8 cellular contexts compared by ENCODE assay signal in genomic region chr15:90957105-90957790, GRCh38. TPM values are rescaled to one million over a fixed set of nuclear protein-coding genes. Genes with fewer than 3 reads are reported as not detected.
A peak's percentile ranks its signal among the peaks of the same experiment; 100 is the strongest.
DNase-seq lines count a peak whose midpoint lies in the region; ATAC-seq lines count a peak whose summit lies in the region.

No MANE protein-coding gene starts in this region.

- H3K4me2 ChIP-seq in GM23248 (ENCODE audit: unreplicated experiment), result peak overlapping the region; percentile 98

- H3K36me3 ChIP-seq in GM23248 (ENCODE audit: low read depth) (no peaks in the 10 kb centered on the region), rectal smooth muscle tissue (ENCODE audit: control insufficient read depth, insufficient read depth, low read length) (peaks cover 8% of the 10 kb centered on the region)

- peaks cover 12% of the 10 kb centered on the region; the same call in 1 of the 2 replicates for H3K4me1 ChIP-seq in GM23248 (ENCODE audit: insufficient read depth)
- H3K4me1 ChIP-seq in rectal smooth muscle tissue (ENCODE audit: control insufficient read depth, insufficient read depth, low read length), result peaks cover 8% of the 10 kb centered on the region

- in situ Hi-C loops in GM23248 (cut with MboI), result no loop called here

- H2AFZ ChIP-seq in GM23248, result peak overlapping the region; percentile 77

- H3K9me3 Mint-ChIP-seq in activated T-helper 2 cell treated with anti-CD3 and anti-CD28 coated beads, Interferon-gamma antibody, Interleukin-2, Interleukin-4, amounts not matched to agents 10 μg/mL and 5 μg/mL and 100 μg/mL, durations not matched to agents 14 hours and 24 hours and 36 hours, result no peaks in the 10 kb centered on the region

- H3K27ac ChIP-seq in GM23248 (0 out of 2 replicates have a peak overlapping the region, but pooled peaks have one; percentile 37), rectal smooth muscle tissue (ENCODE audit: low read depth, low read length) (peak overlapping the region; percentile 53)

- 4 to 6% methylated on average over 45 to 50 of the region's 58 CpGs for WGBS in GM23248 (ENCODE audit: low coverage in 1 of 2, low lambda C conversion rate in 2 of 2, missing lambda C conversion rate in 2 of 2), 2 experiments

- DNase-seq in GM23248, result peak; percentile 79
- no peak for DNase-seq in activated T-helper 2 cell treated with anti-CD3 and anti-CD28 coated beads, Interferon-gamma antibody, Interleukin-2, Interleukin-4, amounts not matched to agents 10 μg/mL and 5 μg/mL and 100 μg/mL, durations not matched to agents 14 hours and 24 hours and 36 hours (ENCODE audit: low spot score)
- DNase-seq in left ventricle myocardium superior, result peak; percentile 57
- DNase-seq in NCI-H2171 (lab: John Stamatoyannopoulos, UW), result no peak
- DNase-seq in NCI-H2107 treated with DMSO at 0.1 percent for 48 hours (lab: John Stamatoyannopoulos, UW; ENCODE audit: unreplicated experiment), result no peak
- DNase-seq in NCI-H510A (lab: John Stamatoyannopoulos, UW), result no peak

- H3K27me3 ChIP-seq in GM23248 (replicated peaks; ENCODE audit: insufficient read depth) (no peaks in the 10 kb centered on the region), rectal smooth muscle tissue (ENCODE audit: control insufficient read depth, insufficient read depth, low read length) (no peaks in the 10 kb centered on the region)

- no peaks in the 10 kb centered on the region for H3F3A ChIP-seq in GM23248 (ENCODE audit: insufficient read depth)

- H3K9ac ChIP-seq in GM23248, result peak overlapping the region; percentile 75
- no peak overlapping the region for H3K9ac ChIP-seq in rectal smooth muscle tissue (ENCODE audit: low read length)

- peak overlapping the region; percentile 71 for H3K4me3 ChIP-seq in GM23248
- peak overlapping the region; percentile 77 for H3K4me3 ChIP-seq in rectal smooth muscle tissue (ENCODE audit: low read length)

- intact Hi-C loops in activated T-helper 2 cell treated with anti-CD3 and anti-CD28 coated beads, Interferon-gamma antibody, Interleukin-2, Interleukin-4, amounts not matched to agents 10 μg/mL and 5 μg/mL and 100 μg/mL, durations not matched to agents 14 hours and 24 hours and 36 hours (cut with micrococcal nuclease), result loop anchor here (5.0 kb wide), 2 partner anchors 35 to 75 kb away; partner anchors contain the start of gene PRC1
- intact Hi-C loops in left ventricle myocardium superior (cut with micrococcal nuclease), result no loop called here

- no peaks in the 10 kb centered on the region for H3K79me2 ChIP-seq in GM23248 (ENCODE audit: insufficient read depth)

- ATAC-seq in left ventricle myocardium superior, result peak; percentile 18
- ATAC-seq in HG03025 (IDR thresholded peaks at IDR 0.05; ENCODE audit: low FRiP score, unreplicated experiment), result no peak

- H3K27me3 Mint-ChIP-seq in activated T-helper 2 cell treated with anti-CD3 and anti-CD28 coated beads, Interferon-gamma antibody, Interleukin-2, Interleukin-4, amounts not matched to agents 10 μg/mL and 5 μg/mL and 100 μg/mL, durations not matched to agents 14 hours and 24 hours and 36 hours (ENCODE audit: low read depth), result no peaks in the 10 kb centered on the region

- peaks cover 53% of the 10 kb centered on the region for H3K36me3 Mint-ChIP-seq in activated T-helper 2 cell treated with anti-CD3 and anti-CD28 coated beads, Interferon-gamma antibody, Interleukin-2, Interleukin-4, amounts not matched to agents 10 μg/mL and 5 μg/mL and 100 μg/mL, durations not matched to agents 14 hours and 24 hours and 36 hours (ENCODE audit: low read depth)

- H3K9me2 ChIP-seq in GM23248 (ENCODE audit: insufficient read depth), result no peaks in the 10 kb centered on the region

- no peaks in the 10 kb centered on the region for H3K9me3 ChIP-seq in GM23248 (ENCODE audit: low read depth)

- H3K4me3 Mint-ChIP-seq in activated T-helper 2 cell treated with anti-CD3 and anti-CD28 coated beads, Interferon-gamma antibody, Interleukin-2, Interleukin-4, amounts not matched to agents 10 μg/mL and 5 μg/mL and 100 μg/mL, durations not matched to agents 14 hours and 24 hours and 36 hours (ENCODE audit: low read depth), result peak overlapping the region; percentile 71

- H3K4me1 Mint-ChIP-seq in activated T-helper 2 cell treated with anti-CD3 and anti-CD28 coated beads, Interferon-gamma antibody, Interleukin-2, Interleukin-4, amounts not matched to agents 10 μg/mL and 5 μg/mL and 100 μg/mL, durations not matched to agents 14 hours and 24 hours and 36 hours (ENCODE audit: low read depth), result peaks cover 18% of the 10 kb centered on the region

- peak overlapping the region; percentile 34 for H3K27ac Mint-ChIP-seq in activated T-helper 2 cell treated with anti-CD3 and anti-CD28 coated beads, Interferon-gamma antibody, Interleukin-2, Interleukin-4, amounts not matched to agents 10 μg/mL and 5 μg/mL and 100 μg/mL, durations not matched to agents 14 hours and 24 hours and 36 hours

- H4K20me1 ChIP-seq in GM23248 (ENCODE audit: insufficient read depth), result no peaks in the 10 kb centered on the region

RNA-seq across cellular contexts. Expression of gene RCCD1, which starts 2.6 kb away (rescaled TPM):
- 13.0 and 19.0 TPM in 2 replicates for total RNA-seq in GM23248 (2014; rRNA removed; shearing (Covaris generic))
- polyA plus RNA-seq in GM23248 (2016; fragmentation: Nextera tagmentation; extraction: Ambion mirVana), result 9.8 and 10.2 TPM in 2 replicates
- 30.1 and 31.0 TPM in 2 replicates for total RNA-seq in activated T-helper 2 cell treated with anti-CD3 and anti-CD28 coated beads, Interferon-gamma antibody, Interleukin-2, Interleukin-4, amounts not matched to agents 10 μg/mL and 5 μg/mL and 100 μg/mL, durations not matched to agents 14 hours and 24 hours and 36 hours
- 11.5 TPM for total RNA-seq in left ventricle myocardium superior

RNA-seq across cellular contexts. Expression of gene UNC45A, which starts 22.2 kb away (rescaled TPM):
- 58.8 and 75.8 TPM in 2 replicates for total RNA-seq in GM23248 (2014; rRNA removed; shearing (Covaris generic))
- polyA plus RNA-seq in GM23248 (2016; fragmentation: Nextera tagmentation; extraction: Ambion mirVana), result 58.6 and 59.7 TPM in 2 replicates
- total RNA-seq in activated T-helper 2 cell treated with anti-CD3 and anti-CD28 coated beads, Interferon-gamma antibody, Interleukin-2, Interleukin-4, amounts not matched to agents 10 μg/mL and 5 μg/mL and 100 μg/mL, durations not matched to agents 14 hours and 24 hours and 36 hours, result 74.1 and 75.7 TPM in 2 replicates
- 24.4 TPM for total RNA-seq in left ventricle myocardium superior

RNA-seq across cellular contexts. Expression of gene HDDC3, which starts 24.9 kb away (rescaled TPM):
- 9.7 and 17.3 TPM in 2 replicates for total RNA-seq in GM23248 (2014; rRNA removed; shearing (Covaris generic))
- polyA plus RNA-seq in GM23248 (2016; fragmentation: Nextera tagmentation; extraction: Ambion mirVana), result 11.1 and 13.5 TPM in 2 replicates
- 38.6 and 43.0 TPM in 2 replicates for total RNA-seq in activated T-helper 2 cell treated with anti-CD3 and anti-CD28 coated beads, Interferon-gamma antibody, Interleukin-2, Interleukin-4, amounts not matched to agents 10 μg/mL and 5 μg/mL and 100 μg/mL, durations not matched to agents 14 hours and 24 hours and 36 hours
- 15.0 TPM for total RNA-seq in left ventricle myocardium superior

RNA-seq across cellular contexts. Expression of gene PRC1, which starts 37.1 kb away (rescaled TPM):
- 74.5 and 93.5 TPM in 2 replicates for total RNA-seq in GM23248 (2014; rRNA removed; shearing (Covaris generic))
- polyA plus RNA-seq in GM23248 (2016; fragmentation: Nextera tagmentation; extraction: Ambion mirVana), result 64.1 and 68.0 TPM in 2 replicates
- 91.8 and 95.2 TPM in 2 replicates for total RNA-seq in activated T-helper 2 cell treated with anti-CD3 and anti-CD28 coated beads, Interferon-gamma antibody, Interleukin-2, Interleukin-4, amounts not matched to agents 10 μg/mL and 5 μg/mL and 100 μg/mL, durations not matched to agents 14 hours and 24 hours and 36 hours
- total RNA-seq in left ventricle myocardium superior, result 3.3 TPM

RNA-seq across cellular contexts. Expression of gene MAN2A2, which starts 54.1 kb away (rescaled TPM):
- total RNA-seq in GM23248 (2014; rRNA removed; shearing (Covaris generic)), result 5.9 and 7.7 TPM in 2 replicates
- 4.3 and 5.1 TPM in 2 replicates for polyA plus RNA-seq in GM23248 (2016; fragmentation: Nextera tagmentation; extraction: Ambion mirVana)
- total RNA-seq in activated T-helper 2 cell treated with anti-CD3 and anti-CD28 coated beads, Interferon-gamma antibody, Interleukin-2, Interleukin-4, amounts not matched to agents 10 μg/mL and 5 μg/mL and 100 μg/mL, durations not matched to agents 14 hours and 24 hours and 36 hours, result 200 and 201 TPM in 2 replicates
- total RNA-seq in left ventricle myocardium superior, result 146 TPM

Comparison
In these comparisons a context has a peak if more than half of its experiments do, and no peak if none do; other contexts are left out.
1. DNase-seq: peak in GM23248 (single experiment) and left ventricle myocardium superior (single experiment); none in activated T-helper 2 cell treated with anti-CD3 and anti-CD28 coated beads, Interferon-gamma antibody, Interleukin-2, Interleukin-4, amounts not matched to agents 10 μg/mL and 5 μg/mL and 100 μg/mL, durations not matched to agents 14 hours and 24 hours and 36 hours (single experiment), NCI-H2171 (single experiment), NCI-H2107 treated with DMSO at 0.1 percent for 48 hours (single experiment) and NCI-H510A (single experiment).